In genomic region chr3:155886915-155887314, GRCh38 we compare ENCODE assay signal across 21 cellular contexts. TPM values are rescaled to one million over a fixed set of nuclear protein-coding genes. Genes with fewer than 3 reads are reported as not detected.
DNase-seq lines count a peak whose midpoint lies in the region; ATAC-seq, FAIRE-seq and TF ChIP-seq lines count a peak whose summit lies in the region.
"Had no signal": no experiment of that assay in that cellular context is flagged by ENCODE, and none has a peak within 500 bp of the region (broad histone marks: within the 10 kb centered on the region; RNA-seq: fewer than 3 reads in every experiment).

No MANE protein-coding gene starts in this region.

- FAIRE-seq in K562 (lab: Jason Lieb, UNC) = no peak

- H3K4me2 ChIP-seq in K562 (ENCODE audit: insufficient read depth, low read length) = no peak overlapping the region
- H3K4me2 ChIP-seq: GM23338, PC-9 had no signal

- TF ChIP-seq CTCF in CD8-positive, alpha-beta T cell (IDR thresholded peaks at IDR 0.05) = no peak
- no peak for TF ChIP-seq CTCF in K562 (IDR thresholded peaks at IDR 0.05 in 2 of 3, conservative IDR thresholded peaks at IDR 0.05 in 1 of 3; ENCODE audit: insufficient read depth in 2 of 3, low read depth in 1 of 3, low read length in 3 of 3)

- WGBS in K562 (ENCODE audit: insufficient coverage, low coverage, missing lambda C conversion rate) = 79% methylated on average over 1 of the region's 1 CpG

- TF ChIP-seq RAD21 in K562 (CRISPR knock-in tag; conservative IDR thresholded peaks at IDR 0.05 in 1 of 2, IDR thresholded peaks at IDR 0.05 in 1 of 2) = no peak

- no peaks in the 10 kb centered on the region for H3K36me3 ChIP-seq in CD8-positive, alpha-beta T cell (ENCODE audit: insufficient read depth, low read length)
- peaks cover 7% of the 10 kb centered on the region; the same call in 2 of the 3 replicates for H3K36me3 ChIP-seq in K562 (ENCODE audit: control insufficient read depth, insufficient read depth, low read length)

- H3K4me3 Mint-ChIP-seq in activated T-cell treated with anti-CD3 and anti-CD28 coated beads, Interleukin-2, amount 50 U/mL, for 72 hours = peak overlapping the region in 1 of 2 donors; percentile 37
- H3K4me3 Mint-ChIP-seq in CD8-positive, alpha-beta T cell = no peak overlapping the region
- H3K4me3 Mint-ChIP-seq: GM23338 had no signal

- ATAC-seq in activated T-cell treated with anti-CD3 and anti-CD28 coated beads, Interleukin-2, amount 50 U/mL, for 72 hours (replicated peaks in 1 of 2) = peak in 1 of 2 donors; percentile 10
- ATAC-seq in CD8-positive, alpha-beta T cell = no peak
- peak; percentile 55 for ATAC-seq in HG02610 (IDR thresholded peaks at IDR 0.05; ENCODE audit: unreplicated experiment)
- no peak for ATAC-seq in K562
- no peak for ATAC-seq in esophagus mucosa
- ATAC-seq: GM23338 had no signal

- H3K36me3 Mint-ChIP-seq in activated T-cell treated with anti-CD3 and anti-CD28 coated beads, Interleukin-2, amount 50 U/mL, for 72 hours (ENCODE audit: insufficient read depth in 2 of 2) = peaks cover 0 to 4% of the 10 kb centered on the region in 2 donors
- peaks cover 2% of the 10 kb centered on the region for H3K36me3 Mint-ChIP-seq in CD8-positive, alpha-beta T cell

- H3K9me3 ChIP-seq in CD8-positive, alpha-beta T cell (ENCODE audit: low read length) = no peaks in the 10 kb centered on the region
- H3K9me3 ChIP-seq in K562 (replicated peaks; ENCODE audit: control insufficient read depth, insufficient read depth, low read depth, low read length) = no peaks in the 10 kb centered on the region

- DNase-seq in activated T-cell treated with anti-CD3 and anti-CD28 coated beads, Interleukin-2, amount 50 U/mL, for 72 hours = no peak
- DNase-seq in activated T-cell treated with anti-CD3 and anti-CD28 coated beads, Interleukin-2, amount 50 U/mL, for 48 hours = no peak
- no peak for DNase-seq in CD8-positive, alpha-beta T cell
- DNase-seq in K562 (ENCODE audit: extremely low read depth in 1 of 4, low spot score in 3 of 4) = no peak
- no peak for DNase-seq in stimulated activated CD4-positive, alpha-beta T cell treated with anti-CD3 and anti-CD28 coated beads, Interleukin-4, amount 100 ng/mL, for 1 hour
- DNase-seq: ACHN, C1 segment of cervical spinal cord, DMS 273 treated with DMSO at 0.1 percent for 48 hours, DND-41, KG1, NCI-H1048, NCI-H1436, NCI-H1930, NCI-H226, NCI-H524, NCI-H82, PC-9, SIG-M5 had no signal

- intact Hi-C loops in CD8-positive, alpha-beta T cell (cut with DNase I, micrococcal nuclease) = no loop called here
- intact Hi-C loops in K562 (cut with micrococcal nuclease) = no loop called here

- H3K27ac Mint-ChIP-seq in activated T-cell treated with anti-CD3 and anti-CD28 coated beads, Interleukin-2, amount 50 U/mL, for 72 hours = peak overlapping the region; percentile 12
- peak overlapping the region; percentile 16 for H3K27ac Mint-ChIP-seq in CD8-positive, alpha-beta T cell

- in situ Hi-C loops in K562 (cut with MboI) = no loop called here

- CTCF ChIA-PET in CD8-positive, alpha-beta T cell (lab: Charles Lee) = interaction anchor here (0.9 kb wide), 1 partner anchor 14 kb away, joined by 3 read pairs; no protein-coding TSS in a partner anchor
- CTCF ChIA-PET in K562 (lab: Yijun Ruan, JAX; ENCODE audit: low intra/inter-chr PET ratio) = interaction anchor here (0.6 kb wide), 1 partner anchor 28 kb away, joined by 4 read pairs; no protein-coding TSS in a partner anchor

- H2AFZ ChIP-seq in K562 (ENCODE audit: low read depth, low read length) = no peak overlapping the region
- H2AFZ ChIP-seq: GM23338, PC-9 had no signal

- no peaks in the 10 kb centered on the region for H3K9me1 ChIP-seq in K562 (ENCODE audit: control insufficient read depth, insufficient read depth, low read length)

- TF ChIP-seq POLR2A in K562 (conservative IDR thresholded peaks at IDR 0.05) = no peak

- peaks cover 42% of the 10 kb centered on the region for H3K4me1 Mint-ChIP-seq in activated T-cell treated with anti-CD3 and anti-CD28 coated beads, Interleukin-2, amount 50 U/mL, for 72 hours (ENCODE audit: low read depth)
- peaks cover 47% of the 10 kb centered on the region for H3K4me1 Mint-ChIP-seq in CD8-positive, alpha-beta T cell (ENCODE audit: low read depth)

- 0 out of 2 replicates have a peak, but pooled peaks cover 3% of the 10 kb centered on the region for H4K20me1 ChIP-seq in K562 (replicated peaks; ENCODE audit: control insufficient read depth, insufficient read depth, low read length)

- H3K4me3 ChIP-seq in CD8-positive, alpha-beta T cell (ENCODE audit: low read depth, low read length) = no peak overlapping the region
- H3K4me3 ChIP-seq in K562 = no peak overlapping the region
- H3K4me3 ChIP-seq: GM23338, PC-9 had no signal

- no TSS peak for BruUV-seq in K562 (replicated peaks; lab: Mats Ljungman, UMichigan)

- H3K27ac ChIP-seq in CD8-positive, alpha-beta T cell (ENCODE audit: low read depth, low read length) = no peak overlapping the region
- H3K27ac ChIP-seq in K562 (ENCODE audit: extremely low read depth, low read depth, low read length) = peak overlapping the region; percentile 38; the same call in 1 of the 3 replicates
- H3K27ac ChIP-seq: PC-9 had no signal

- POLR2A ChIA-PET in CD8-positive, alpha-beta T cell (lab: Charles Lee) = no interaction called here
- POLR2A ChIA-PET in K562 (lab: Yijun Ruan, JAX) = interaction anchor here (0.6 to 6.6 kb wide), 5 partner anchors 16 to 1204 kb away, joined by 3 to 64 read pairs (median 4); partner anchors contain the start of genes C3orf33, GMPS and SLC33A1

- no peak for TF ChIP-seq EP300 in K562 (IDR thresholded peaks at IDR 0.05; ENCODE audit: low read length)

- no peaks in the 10 kb centered on the region for H3K27me3 Mint-ChIP-seq in activated T-cell treated with anti-CD3 and anti-CD28 coated beads, Interleukin-2, amount 50 U/mL, for 72 hours (ENCODE audit: low read depth)
- no peaks in the 10 kb centered on the region for H3K27me3 Mint-ChIP-seq in CD8-positive, alpha-beta T cell (ENCODE audit: low read depth)

- H3K9ac ChIP-seq in K562 (ENCODE audit: insufficient read depth in 1 of 2, low read depth in 2 of 2, low read length in 2 of 2) = no peak overlapping the region

- no peaks in the 10 kb centered on the region for H3K4me1 ChIP-seq in CD8-positive, alpha-beta T cell (ENCODE audit: insufficient read depth, low read length)
- peaks cover 25 to 36% of the 10 kb centered on the region in 2 experiments for H3K4me1 ChIP-seq in K562 (replicated peaks in 1 of 2; ENCODE audit: control insufficient read depth in 2 of 2, insufficient read depth in 2 of 2, low read length in 2 of 2)

- no peaks in the 10 kb centered on the region for H3K9me3 Mint-ChIP-seq in activated T-cell treated with anti-CD3 and anti-CD28 coated beads, Interleukin-2, amount 50 U/mL, for 72 hours
- no peaks in the 10 kb centered on the region for H3K9me3 Mint-ChIP-seq in CD8-positive, alpha-beta T cell
- H3K9me3 Mint-ChIP-seq: GM23338 had no signal

- no peaks in the 10 kb centered on the region for H3K27me3 ChIP-seq in CD8-positive, alpha-beta T cell (ENCODE audit: insufficient read depth, low read length)
- H3K27me3 ChIP-seq in K562 (ENCODE audit: control insufficient read depth in 2 of 2, insufficient read depth in 2 of 2, low read length in 2 of 2) = no peaks in the 10 kb centered on the region

- peaks cover 99% of the 10 kb centered on the region for H3K79me2 ChIP-seq in K562 (ENCODE audit: control insufficient read depth, insufficient read depth, low read length)

RNA-seq across cellular contexts. Expression of gene GMPS, which starts 16.5 kb away (rescaled TPM):
- total RNA-seq in activated T-cell treated with anti-CD3 and anti-CD28 coated beads, Interleukin-2, amount 50 U/mL, for 72 hours = 100 to 1,000 TPM; 126 to 147 TPM
- total RNA-seq in CD8-positive, alpha-beta T cell = 10 to 100 TPM; 29.6 to 31.7 TPM
- total RNA-seq in K562 (2011; cell fraction: chromatin; rRNA removed; ENCODE audit: low replicate concordance) = 24.3 and 122 TPM in 2 replicates
- 8.3 and 10.4 TPM in 2 replicates for total RNA-seq in K562 (2011; cell fraction: nucleolus; rRNA removed)
- total RNA-seq in K562 (2011; cell fraction: nucleoplasm; rRNA removed) = 20.8 and 36.6 TPM in 2 replicates
- total RNA-seq in K562 (2014; rRNA removed) (73.7 and 78.2 TPM in 2 replicates), K562 (2014; rRNA removed; fragmentation: Illumina TruSeq; extraction: Trizol) (234 and 267 TPM in 2 replicates), K562 (2015; rRNA removed; fragmentation: Illumina TruSeq; extraction: Trizol) (162 and 170 TPM in 2 replicates), K562 (2021) (226 and 234 TPM in 2 replicates), esophagus mucosa (41.6 TPM)
- polyA plus RNA-seq in K562 (2011; rRNA removed) (105 and 156 TPM in 2 replicates), K562 (2014; fragmentation: Illumina TruSeq; extraction: Trizol) (235 and 282 TPM in 2 replicates), K562 (2014; fragmentation: Nextera tagmentation; extraction: Ambion mirVana) (10 to 100 TPM; 74.2 to 87.0 TPM), K562 (2014; rRNA removed) (95.9 and 106 TPM in 2 replicates)
- 48.6 and 85.1 TPM in 2 replicates for polyA plus RNA-seq in K562 (2011; cell fraction: cytosol; rRNA removed)
- 25.8 and 44.4 TPM in 2 replicates for polyA plus RNA-seq in K562 (2011; cell fraction: nucleus; rRNA removed)
- polyA plus RNA-seq in K562 (2012) = 152 and 174 TPM in 2 replicates
- 314 and 384 TPM in 2 replicates for polyA minus RNA-seq in K562 (2011; rRNA and poly(A)+ RNA removed)
- polyA minus RNA-seq in K562 (2011; cell fraction: cytosol; rRNA and poly(A)+ RNA removed) = 146 and 156 TPM in 2 replicates
- 12.3 and 30.1 TPM in 2 replicates for polyA minus RNA-seq in K562 (2011; cell fraction: nucleus; rRNA and poly(A)+ RNA removed)

RNA-seq across cellular contexts. Expression of gene SLC33A1, which starts 32.7 kb away (rescaled TPM):
- total RNA-seq in activated T-cell treated with anti-CD3 and anti-CD28 coated beads, Interleukin-2, amount 50 U/mL, for 72 hours = 10 to 100 TPM; 30.0 to 39.5 TPM
- total RNA-seq in CD8-positive, alpha-beta T cell = 10 to 100 TPM; 12.6 to 12.9 TPM
- 80.9 and 96.6 TPM in 2 replicates for total RNA-seq in K562 (2011; cell fraction: chromatin; rRNA removed; ENCODE audit: low replicate concordance)
- 60.8 and 64.4 TPM in 2 replicates for total RNA-seq in K562 (2011; cell fraction: nucleolus; rRNA removed)
- 70.8 and 71.1 TPM in 2 replicates for total RNA-seq in K562 (2011; cell fraction: nucleoplasm; rRNA removed)
- total RNA-seq in K562 (2014; rRNA removed) = 16.4 and 21.1 TPM in 2 replicates
- total RNA-seq in K562 (2014; rRNA removed; fragmentation: Illumina TruSeq; extraction: Trizol) = 23.0 and 25.5 TPM in 2 replicates
- 25.0 and 26.8 TPM in 2 replicates for total RNA-seq in K562 (2015; rRNA removed; fragmentation: Illumina TruSeq; extraction: Trizol)
- total RNA-seq in K562 (2021) = 22.0 and 22.7 TPM in 2 replicates
- polyA plus RNA-seq in K562 (2011; rRNA removed) = 25.5 and 29.2 TPM in 2 replicates
- 20.9 and 24.3 TPM in 2 replicates for polyA plus RNA-seq in K562 (2011; cell fraction: cytosol; rRNA removed)
- polyA plus RNA-seq in K562 (2011; cell fraction: nucleus; rRNA removed) = 34.8 and 49.9 TPM in 2 replicates
- polyA plus RNA-seq in K562 (2012) = 16.9 and 25.6 TPM in 2 replicates
- 18.8 and 20.5 TPM in 2 replicates for polyA plus RNA-seq in K562 (2014; fragmentation: Illumina TruSeq; extraction: Trizol)
- polyA plus RNA-seq in K562 (2014; fragmentation: Nextera tagmentation; extraction: Ambion mirVana) = 1 to 10 TPM; 6.2 to 7.8 TPM
- polyA plus RNA-seq in K562 (2014; rRNA removed) = 18.3 and 19.6 TPM in 2 replicates
- polyA minus RNA-seq in K562 (2011; rRNA and poly(A)+ RNA removed) = 34.9 and 54.9 TPM in 2 replicates
- 20.8 and 30.1 TPM in 2 replicates for polyA minus RNA-seq in K562 (2011; cell fraction: cytosol; rRNA and poly(A)+ RNA removed)
- 29.2 and 54.0 TPM in 2 replicates for polyA minus RNA-seq in K562 (2011; cell fraction: nucleus; rRNA and poly(A)+ RNA removed)
- total RNA-seq in esophagus mucosa = 11.8 TPM
